ENCODE assay signal across 1 cellular context in the genomic region with DNA sequence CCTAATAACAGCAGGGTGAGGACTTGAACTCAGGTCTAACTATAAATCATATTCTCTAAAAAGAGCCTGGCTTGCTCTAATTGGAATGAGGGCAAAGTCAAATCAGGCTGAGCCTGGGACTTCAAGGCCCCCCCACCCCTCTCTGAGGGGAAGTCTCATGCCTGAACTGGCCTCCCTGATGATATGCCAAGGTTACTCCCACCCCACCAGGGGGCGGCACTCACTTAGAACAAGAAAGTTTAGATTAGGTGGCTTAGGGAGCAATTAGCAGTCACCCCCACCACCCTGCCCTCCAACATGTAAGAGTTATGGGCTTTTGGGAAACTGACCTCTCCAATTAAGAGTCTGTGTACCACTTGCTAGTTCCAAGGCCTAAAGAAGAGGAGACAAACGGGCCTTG.
TF ChIP-seq lines count a peak whose summit lies in the region.

No MANE protein-coding gene starts in this region.

TF ChIP-seq in HepG2, 621 proteins besides CTCF, POLR2A, EP300 and RAD21:
- TF ChIP-seq, protein P1, sequence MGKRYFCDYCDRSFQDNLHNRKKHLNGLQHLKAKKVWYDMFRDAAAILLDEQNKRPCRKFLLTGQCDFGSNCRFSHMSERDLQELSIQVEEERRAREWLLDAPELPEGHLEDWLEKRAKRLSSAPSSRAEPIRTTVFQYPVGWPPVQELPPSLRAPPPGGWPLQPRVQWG (CRISPR knock-in tag; IDR thresholded peaks at IDR 0.05; ENCODE audit: borderline replicate concordance, low read depth): no peak
- TF ChIP-seq STAG1 (CRISPR knock-in tag; IDR thresholded peaks at IDR 0.05) (peak; percentile 44), SMC3 (IDR thresholded peaks at IDR 0.05; ENCODE audit: low read length) (peak; percentile 48)
